12 cellular contexts compared by ENCODE assay signal in the genomic region with DNA sequence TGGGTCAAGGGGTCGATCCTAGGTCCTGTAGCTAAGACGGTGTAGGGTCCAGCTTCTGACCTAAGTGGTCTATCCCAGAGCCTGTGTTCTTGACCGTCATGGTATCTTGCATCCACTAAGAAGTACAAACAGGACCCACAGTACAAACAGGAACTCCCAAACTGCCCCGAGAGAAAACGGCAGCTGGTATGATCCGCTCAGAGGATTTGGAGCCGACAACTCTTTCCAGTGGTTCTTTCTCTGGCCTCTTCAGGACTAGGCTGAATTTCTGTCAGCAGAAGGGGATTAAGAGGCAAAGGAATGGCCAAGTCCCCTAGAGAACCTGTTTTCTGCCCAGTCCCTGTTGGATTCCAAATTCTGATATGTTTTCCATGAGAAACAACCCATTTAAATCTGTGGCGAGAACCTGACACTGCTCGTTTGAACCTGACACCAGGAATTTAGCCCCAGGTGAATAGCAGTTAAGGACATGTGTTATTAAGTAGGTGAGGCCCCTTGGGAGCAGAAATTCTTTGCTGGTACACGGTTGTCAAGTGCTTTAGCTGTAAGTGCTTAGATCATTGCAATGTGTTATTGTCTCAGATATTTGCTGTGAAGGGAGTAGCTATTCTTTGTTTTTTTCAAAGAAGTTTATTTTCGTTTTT. TPM values are rescaled to one million over a fixed set of nuclear protein-coding genes. Genes with fewer than 3 reads are reported as not detected.
DNase-seq lines count a peak whose midpoint lies in the region; ATAC-seq and TF ChIP-seq lines count a peak whose summit lies in the region.
"Had no signal": no experiment of that assay in that cellular context is flagged by ENCODE, and none has a peak within 500 bp of the region (broad histone marks: within the 10 kb centered on the region; RNA-seq: fewer than 3 reads in every experiment).

No MANE protein-coding gene starts in this region.

- peaks cover 5% of the 10 kb centered on the region for H3K36me3 Mint-ChIP-seq in mesothelial cell of epicardium
- H3K36me3 Mint-ChIP-seq: natural killer cell treated with Interleukin-12 subunit alpha and Interleukin-12 subunit beta and Interleukin-15 and Interleukin-18, amount 100 ng/mL, for 72 hours had no signal

- DNase-seq in COLO668 (lab: John Stamatoyannopoulos, UW; ENCODE audit: unreplicated experiment) = peak; percentile 33
- DNase-seq in NCI-H2107 treated with DMSO at 0.1 percent for 48 hours (lab: John Stamatoyannopoulos, UW; ENCODE audit: unreplicated experiment) = peak; percentile 60
- DNase-seq in mesothelial cell of epicardium (ENCODE audit: low spot score in 2 of 2, unreplicated experiment in 2 of 2) = no peak
- DNase-seq in cerebellar nuclear complex (lab: John Stamatoyannopoulos, UW) = no peak
- DNase-seq in activated CD8-positive, alpha-beta memory T cell treated with anti-CD3 and anti-CD28 coated beads for 24 hours = no peak
- no peak for DNase-seq in substantia nigra (lab: John Stamatoyannopoulos, UW)
- DNase-seq: stimulated activated CD4-positive, alpha-beta T cell treated with anti-CD3 and anti-CD28 coated beads, Interleukin-2, amount 100 ng/mL, for 48 hours had no signal

- peak overlapping the region; percentile 23 for H3K27ac ChIP-seq in cingulate gyrus (ENCODE audit: low read depth, low read length)
- H3K27ac ChIP-seq in substantia nigra (ENCODE audit: low read depth, low read length, poor library complexity, severe bottlenecking) = no peak overlapping the region
- H3K27ac ChIP-seq: thoracic aorta had no signal

- peaks cover 49% of the 10 kb centered on the region for H3K4me1 Mint-ChIP-seq in mesothelial cell of epicardium

- TF ChIP-seq CTCF in mesothelial cell of epicardium (IDR thresholded peaks at IDR 0.05; ENCODE audit: unreplicated experiment) = no peak

- peaks cover 5% of the 10 kb centered on the region for H3K27me3 Mint-ChIP-seq in mesothelial cell of epicardium (ENCODE audit: low read depth)

- no peak overlapping the region for H3K4me3 Mint-ChIP-seq in mesothelial cell of epicardium
- H3K4me3 Mint-ChIP-seq: natural killer cell treated with Interleukin-12 subunit alpha and Interleukin-12 subunit beta and Interleukin-15 and Interleukin-18, amount 100 ng/mL, for 72 hours had no signal

- H3K9me3 Mint-ChIP-seq in mesothelial cell of epicardium = no peaks in the 10 kb centered on the region
- H3K9me3 Mint-ChIP-seq: natural killer cell treated with Interleukin-12 subunit alpha and Interleukin-12 subunit beta and Interleukin-15 and Interleukin-18, amount 100 ng/mL, for 72 hours had no signal

- H3K27ac Mint-ChIP-seq in mesothelial cell of epicardium = peak overlapping the region; percentile 88
- H3K27ac Mint-ChIP-seq: natural killer cell treated with Interleukin-12 subunit alpha and Interleukin-12 subunit beta and Interleukin-15 and Interleukin-18, amount 100 ng/mL, for 72 hours had no signal

- ATAC-seq in GM19463 (IDR thresholded peaks at IDR 0.05; ENCODE audit: unreplicated experiment) = no peak
- ATAC-seq: natural killer cell treated with Interleukin-12 subunit alpha and Interleukin-12 subunit beta and Interleukin-15 and Interleukin-18, amount 100 ng/mL, for 72 hours had no signal

RNA-seq across cellular contexts. Expression of a gene that starts 50.5 kb away (rescaled TPM):
- 0.29 TPM in 1 of 3 replicates, not detected in the others for total RNA-seq in mesothelial cell of epicardium
- total RNA-seq: cerebellum; natural killer cell treated with Interleukin-12 subunit alpha and Interleukin-12 subunit beta and Interleukin-15 and Interleukin-18, amount 100 ng/mL, for 72 hours had no signal

Comparison
In these comparisons a context has a peak if more than half of its experiments do, and no peak if none do; other contexts are left out.
1. DNase-seq: peak in COLO668 (single experiment) and NCI-H2107 treated with DMSO at 0.1 percent for 48 hours (single experiment); none in mesothelial cell of epicardium (0 of 2), cerebellar nuclear complex (0 of 2), activated CD8-positive, alpha-beta memory T cell treated with anti-CD3 and anti-CD28 coated beads for 24 hours (single experiment) and substantia nigra (0 of 49).